8 cellular contexts compared by ENCODE assay signal in genomic region chr9:107284636-107285035, GRCh38. TPM values are rescaled to one million over a fixed set of nuclear protein-coding genes. Genes with fewer than 3 reads are reported as not detected.
A peak's percentile ranks its signal among the peaks of the same experiment; 100 is the strongest.
DNase-seq lines count a peak whose midpoint lies in the region; ATAC-seq and TF ChIP-seq lines count a peak whose summit lies in the region.

No MANE protein-coding gene starts in this region.

- CTCF ChIA-PET in activated B cell treated with CpG ODN at 0.5 μM for 24 hours (lab: Charles Lee), result interaction anchor here (2.2 kb wide), 2 partner anchors 24 to 45 kb away, joined by 6 to 7 read pairs; no protein-coding TSS in a partner anchor

- no peak for ATAC-seq in activated B cell treated with CpG ODN at 0.5 μM for 24 hours (ENCODE audit: low read depth)
- no peak for ATAC-seq in stimulated activated naive CD8-positive, alpha-beta T cell treated with anti-CD3 and anti-CD28 coated beads, Interleukin-15, amount 100 ng/mL, for 72 hours
- ATAC-seq in HG02852 (IDR thresholded peaks at IDR 0.05; ENCODE audit: unreplicated experiment), result no peak

- DNase-seq in NCI-H1105 treated with DMSO at 0.1 percent for 48 hours (lab: John Stamatoyannopoulos, UW), result peak; percentile 6
- no peak for DNase-seq in NCI-H1105 (lab: John Stamatoyannopoulos, UW)
- DNase-seq in activated B cell treated with CpG ODN at 0.5 μM for 24 hours, result no peak
- no peak for DNase-seq in stimulated activated naive CD8-positive, alpha-beta T cell treated with anti-CD3 and anti-CD28 coated beads, Interleukin-15, amount 100 ng/mL, for 72 hours
- no peak for DNase-seq in GOT3 (lab: John Stamatoyannopoulos, UW)
- no peak for DNase-seq in posterior cingulate gyrus

- peak overlapping the region; percentile 93 for H3K27ac Mint-ChIP-seq in activated B cell treated with CpG ODN at 0.5 μM for 24 hours
- H3K27ac Mint-ChIP-seq in stimulated activated naive CD8-positive, alpha-beta T cell treated with anti-CD3 and anti-CD28 coated beads, Interleukin-15, amount 100 ng/mL, for 72 hours, result peak overlapping the region; percentile 96 to 98

- peak overlapping the region; percentile 89 for H3K4me3 ChIP-seq in iPS-11a (ENCODE audit: low read depth, low read length)

- intact Hi-C loops in activated B cell treated with CpG ODN at 0.5 μM for 24 hours (cut with micrococcal nuclease) (loop anchor here (1.0 to 10.0 kb wide), 8 partner anchors 11 to 1830 kb away; partner anchors contain the start of genes CTNNAL1, TMEM245 and TMEM38B), posterior cingulate gyrus (cut with DNase I) (loop anchor here (10.0 kb wide), 2 partner anchors 50 to 420 kb away; partner anchors contain the start of gene ZNF462)

- no peak for TF ChIP-seq CTCF in activated B cell treated with CpG ODN at 0.5 μM for 24 hours (IDR thresholded peaks at IDR 0.05)

- peaks cover 78% of the 10 kb centered on the region for H3K4me1 Mint-ChIP-seq in activated B cell treated with CpG ODN at 0.5 μM for 24 hours
- peaks cover 57% of the 10 kb centered on the region for H3K4me1 Mint-ChIP-seq in stimulated activated naive CD8-positive, alpha-beta T cell treated with anti-CD3 and anti-CD28 coated beads, Interleukin-15, amount 100 ng/mL, for 72 hours

- POLR2A ChIA-PET in activated B cell treated with CpG ODN at 0.5 μM for 24 hours (lab: Charles Lee), result interaction anchor here (1.1 to 3.8 kb wide), 7 partner anchors 12 to 1728 kb away, joined by 3 to 77 read pairs (median 5); no protein-coding TSS in a partner anchor

- no peaks in the 10 kb centered on the region for H3K9me3 Mint-ChIP-seq in activated B cell treated with CpG ODN at 0.5 μM for 24 hours
- H3K9me3 Mint-ChIP-seq in stimulated activated naive CD8-positive, alpha-beta T cell treated with anti-CD3 and anti-CD28 coated beads, Interleukin-15, amount 100 ng/mL, for 72 hours, result no peaks in the 10 kb centered on the region

- peaks cover 6% of the 10 kb centered on the region for H3K36me3 Mint-ChIP-seq in activated B cell treated with CpG ODN at 0.5 μM for 24 hours (ENCODE audit: low read depth)

- H3K4me3 Mint-ChIP-seq in activated B cell treated with CpG ODN at 0.5 μM for 24 hours, result peak overlapping the region; percentile 91
- peak overlapping the region; percentile 87 to 90 for H3K4me3 Mint-ChIP-seq in stimulated activated naive CD8-positive, alpha-beta T cell treated with anti-CD3 and anti-CD28 coated beads, Interleukin-15, amount 100 ng/mL, for 72 hours

- H3K27me3 Mint-ChIP-seq in activated B cell treated with CpG ODN at 0.5 μM for 24 hours, result no peaks in the 10 kb centered on the region
- H3K27me3 Mint-ChIP-seq in stimulated activated naive CD8-positive, alpha-beta T cell treated with anti-CD3 and anti-CD28 coated beads, Interleukin-15, amount 100 ng/mL, for 72 hours, result no peaks in the 10 kb centered on the region

RNA-seq across cellular contexts. Expression of gene RAD23B, which starts 1.6 kb away (rescaled TPM):
- 75.3 and 82.6 TPM in 2 replicates for total RNA-seq in activated B cell treated with CpG ODN at 0.5 μM for 24 hours
